8 cellular contexts compared by ENCODE assay signal in the genomic region with DNA sequence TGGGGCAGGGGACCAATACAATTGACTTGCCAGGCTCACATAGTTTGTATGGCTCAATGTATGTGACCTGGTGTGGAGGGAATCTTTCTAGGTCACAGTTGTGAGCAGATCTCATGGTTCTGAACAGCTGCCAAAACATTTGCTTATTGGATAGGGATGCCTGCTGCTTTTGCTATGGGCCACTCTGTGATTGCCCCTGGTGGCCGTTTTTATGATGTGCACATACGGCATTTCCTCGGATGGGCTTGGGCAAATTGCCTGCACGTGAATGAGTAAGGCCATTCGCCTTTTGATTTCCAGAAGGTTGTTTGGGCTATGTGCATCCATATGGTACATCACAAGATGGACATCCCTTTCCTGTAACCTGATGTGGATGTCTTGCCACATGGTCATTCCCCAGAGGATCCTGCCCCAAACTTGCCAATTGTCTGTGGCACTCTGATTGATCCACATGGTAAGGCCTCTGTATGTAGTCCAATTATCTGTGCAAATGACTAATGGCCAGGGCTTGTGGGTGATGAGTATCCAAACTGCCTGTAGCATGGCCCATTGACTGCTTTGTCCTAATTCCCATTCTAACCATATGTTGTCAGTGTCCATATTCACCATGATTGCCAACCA. TPM values are rescaled to one million over a fixed set of nuclear protein-coding genes. Genes with fewer than 3 reads are reported as not detected.
A peak's percentile ranks its signal among the peaks of the same experiment; 100 is the strongest.
DNase-seq lines count a peak whose midpoint lies in the region; ATAC-seq, FAIRE-seq and TF ChIP-seq lines count a peak whose summit lies in the region.

No MANE protein-coding gene starts in this region.

- H3K23me2 ChIP-seq in H1 (ENCODE audit: low read depth, low read length), result no peaks in the 10 kb centered on the region

- WGBS in H1 (ENCODE audit: extremely low coverage in 1 of 2, insufficient coverage in 1 of 2, insufficient read length in 1 of 2, insufficient replicate concordance in 2 of 2, low coverage in 1 of 2, low lambda C conversion rate in 2 of 2, missing lambda C conversion rate in 1 of 2), 2 experiments, result 62% methylated on average over 5 of the region's 5 CpGs; no CpG with 5 or more reads in 1 of the 2 experiments

- H2BK120ac ChIP-seq in H1 (replicated peaks; ENCODE audit: low read depth, low read length), result no peak overlapping the region

- no peak overlapping the region for H2BK12ac ChIP-seq in H1 (ENCODE audit: low read depth, low read length)

- H3K36me3 Mint-ChIP-seq in neural progenitor cell, result no peaks in the 10 kb centered on the region

- H3K27ac ChIP-seq in H1 (ENCODE audit: low read depth, low read length) (no peak overlapping the region), neural progenitor cell (no peak overlapping the region)

- no peak overlapping the region for H2AFZ ChIP-seq in H1 (ENCODE audit: low read length)
- no peak overlapping the region for H2AFZ ChIP-seq in neural progenitor cell (replicated peaks)

- no peak for TF ChIP-seq EP300 in H1 (IDR thresholded peaks at IDR 0.05; ENCODE audit: borderline replicate concordance in 1 of 2, low read depth in 2 of 2, low read length in 2 of 2)

- CTCF ChIA-PET in H1 (lab: Charles Lee; ENCODE audit: partially characterized antibody), result interaction anchor here (0.7 to 4.3 kb wide), 14 partner anchors 8 to 128 kb away, joined by 3 to 33 read pairs (median 6); partner anchors contain the start of gene SLC22A4

- H3F3A ChIP-seq in neural progenitor cell (ENCODE audit: low read depth), result no peaks in the 10 kb centered on the region

- no peak overlapping the region for H3K56ac ChIP-seq in H1 (replicated peaks; ENCODE audit: insufficient read length, low read depth, low read length)

- TF ChIP-seq CTCF in H1 (IDR thresholded peaks at IDR 0.05; ENCODE audit: control extremely low read depth in 1 of 3, insufficient read depth in 1 of 3, low read depth in 1 of 3, low read length in 3 of 3), result peak; percentile 48 to 76 (median 64)
- peak; percentile 61 for TF ChIP-seq CTCF in neural progenitor cell (IDR thresholded peaks at IDR 0.05)

- no peak overlapping the region for H3K9ac ChIP-seq in H1 (replicated peaks in 1 of 4; ENCODE audit: extremely low read depth in 1 of 4, low read depth in 3 of 4, low read length in 3 of 4)
- no peak overlapping the region for H3K9ac ChIP-seq in neural progenitor cell

- H4K8ac ChIP-seq in H1 (ENCODE audit: extremely low read depth, insufficient read depth, low read length), result no peak overlapping the region

- TF ChIP-seq RAD21 in H1 (IDR thresholded peaks at IDR 0.05 in 1 of 2, conservative IDR thresholded peaks at IDR 0.05 in 1 of 2; ENCODE audit: low read depth in 2 of 2, low read length in 2 of 2), result peak; percentile 40 to 52; a peak in 3 of 4 replicates

- H3K4me1 Mint-ChIP-seq in neural progenitor cell, result peaks cover 6% of the 10 kb centered on the region

- H4K20me1 ChIP-seq in H1 (replicated peaks in 1 of 2; ENCODE audit: control insufficient read depth in 1 of 2, insufficient read depth in 2 of 2, low read length in 2 of 2), result no peaks in the 10 kb centered on the region
- no peaks in the 10 kb centered on the region for H4K20me1 ChIP-seq in neural progenitor cell (ENCODE audit: low read depth)

- peaks cover 8% of the 10 kb centered on the region for H3K9me3 Mint-ChIP-seq in neural progenitor cell

- peak; percentile 61 for DNase-seq in G401 (ENCODE audit: low spot score)
- DNase-seq in NCI-H69 (lab: John Stamatoyannopoulos, UW), result peak; percentile 45
- peak in 1 of 2 experiments; percentile 59 for DNase-seq in H1 (ENCODE audit: low read depth in 1 of 2, low spot score in 2 of 2)
- DNase-seq in neural progenitor cell (ENCODE audit: low spot score), result no peak
- DNase-seq in activated gamma-delta T cell treated with Interleukin-2 at 50 U/mL for 16 hours, result no peak
- DNase-seq in T-helper 9 cell, result no peak
- no peak for DNase-seq in NCI-H1417 (lab: John Stamatoyannopoulos, UW)

- H3K14ac ChIP-seq in H1 (ENCODE audit: insufficient read length), result no peak overlapping the region

- no peak for FAIRE-seq in H1 (lab: Jason Lieb, UNC)

- ATAC-seq in GM21381 (IDR thresholded peaks at IDR 0.05; ENCODE audit: unreplicated experiment), result no peak

- POLR2A ChIA-PET in H1 (lab: Charles Lee; ENCODE audit: partially characterized antibody), result interaction anchor here (1.0 kb wide), 1 partner anchor 11 kb away, joined by 5 read pairs; the partner anchor contains the start of gene SLC22A4

- no peaks in the 10 kb centered on the region for H3K27me3 ChIP-seq in H1 (replicated peaks in 1 of 4; ENCODE audit: control insufficient read depth in 3 of 4, extremely low read depth in 1 of 4, insufficient read depth in 3 of 4, low read length in 3 of 4)
- H3K27me3 ChIP-seq in neural progenitor cell, result no peaks in the 10 kb centered on the region

- no peak overlapping the region for H3K18ac ChIP-seq in H1 (ENCODE audit: extremely low read depth, low read length)

- TF ChIP-seq POLR2A in H1 (IDR thresholded peaks at IDR 0.05; ENCODE audit: control extremely low read depth in 1 of 2, low read depth in 2 of 2, low read length in 2 of 2), result no peak

- no peak overlapping the region for H4K91ac ChIP-seq in H1 (replicated peaks; ENCODE audit: insufficient read length, low read length)

- peaks cover 4% of the 10 kb centered on the region for H3K27me3 Mint-ChIP-seq in neural progenitor cell (ENCODE audit: insufficient read depth, low read depth)

- H3K4ac ChIP-seq in H1 (replicated peaks; ENCODE audit: insufficient read length, low read depth, low read length), result no peak overlapping the region

- H3K79me2 ChIP-seq in H1 (ENCODE audit: control insufficient read depth in 1 of 2, insufficient read depth in 2 of 2, low read length in 2 of 2) (no peaks in the 10 kb centered on the region), neural progenitor cell (ENCODE audit: low read depth) (no peaks in the 10 kb centered on the region)

- no peak overlapping the region for H2BK15ac ChIP-seq in H1 (ENCODE audit: low read length)

- H3K4me3 Mint-ChIP-seq in neural progenitor cell, result no peak overlapping the region

- no peak overlapping the region for H2AK5ac ChIP-seq in H1 (ENCODE audit: low read depth, low read length)

- no peak overlapping the region for H3K27ac Mint-ChIP-seq in neural progenitor cell

- no peaks in the 10 kb centered on the region for H3K79me1 ChIP-seq in H1 (ENCODE audit: low read depth, low read length)

- H3K4me1 ChIP-seq in H1 (replicated peaks in 1 of 4; ENCODE audit: control insufficient read depth in 3 of 4, insufficient read depth in 4 of 4, low read length in 3 of 4) (peaks cover 0 to 2% (median under 1%) of the 10 kb centered on the region in 4 experiments; a peak in 2 of 7 replicates), neural progenitor cell (no peaks in the 10 kb centered on the region)

- no peak overlapping the region for H3K23ac ChIP-seq in H1 (ENCODE audit: insufficient read length)

- H3K4me2 ChIP-seq in H1 (ENCODE audit: insufficient read depth in 1 of 2, low read depth in 2 of 2, low read length in 2 of 2), result no peak overlapping the region
- H3K4me2 ChIP-seq in neural progenitor cell, result no peak overlapping the region

- no peak overlapping the region for H3K4me3 ChIP-seq in H1 (ENCODE audit: extremely low read depth in 1 of 4, insufficient read depth in 2 of 4, low read depth in 3 of 4, low read length in 4 of 4)
- H3K4me3 ChIP-seq in neural progenitor cell, result no peak overlapping the region

- no peak overlapping the region for H2BK5ac ChIP-seq in H1 (ENCODE audit: low read depth, low read length)

- H3K36me3 ChIP-seq in H1 (ENCODE audit: control insufficient read depth in 2 of 4, insufficient read depth in 4 of 4, low read length in 3 of 4) (no peaks in the 10 kb centered on the region), neural progenitor cell (no peaks in the 10 kb centered on the region)

- H4K5ac ChIP-seq in H1 (ENCODE audit: insufficient read length, low read depth, low read length), result no peak overlapping the region

- H3K9me3 ChIP-seq in H1 (ENCODE audit: insufficient read depth in 2 of 2, low read depth in 1 of 2, low read length in 1 of 2) (no peaks in the 10 kb centered on the region), neural progenitor cell (ENCODE audit: low read depth) (no peaks in the 10 kb centered on the region)

- no peak overlapping the region for H2BK20ac ChIP-seq in H1 (ENCODE audit: low read length)

- in situ Hi-C loops in G401 (cut with HindIII; ENCODE audit: low sequenced_read_pairs), result no loop called here

RNA-seq across cellular contexts. Expression of gene SLC22A4, which starts 10.7 kb away (rescaled TPM):
- total RNA-seq in G401 (2014; rRNA removed; shearing (Covaris generic)), result 0.31 TPM in 1 of 2 replicates, not detected in the other
- 0.54 and 0.60 TPM in 2 replicates for total RNA-seq in H1 (2021; fragmentation: NEBNext Ultra II Directional; extraction: Animal tissue kit (Norgen Biotek cat#: 25700))
- polyA plus RNA-seq in H1 (2011; rRNA removed), result 0.31 and 0.45 TPM in 2 replicates
- 0.30 TPM for polyA plus RNA-seq in H1 (2011; cell fraction: cytosol; rRNA removed)
- polyA plus RNA-seq in H1 (2011; cell fraction: nucleus; rRNA removed), result 0.44 TPM
- polyA plus RNA-seq in H1 (2012, experiment 1 of 2), result 0.17 to 0.24 TPM (median 0.19 TPM) in 3 of 4 replicates, not detected in the other
- polyA plus RNA-seq in H1 (2012, experiment 2 of 2), result not detected
- polyA plus RNA-seq in H1 (2013, experiment 1 of 2), result 0.08 TPM
- polyA plus RNA-seq in H1 (2013, experiment 2 of 2), result 0.13 TPM
- 0.37 and 0.38 TPM in 2 replicates for polyA minus RNA-seq in H1 (2011; rRNA and poly(A)+ RNA removed)
- 0.81 TPM for polyA minus RNA-seq in H1 (2011; cell fraction: cytosol; rRNA and poly(A)+ RNA removed)
- 1.00 TPM for polyA minus RNA-seq in H1 (2011; cell fraction: nucleus; rRNA and poly(A)+ RNA removed)
- total RNA-seq in neural progenitor cell (ENCODE audit: low replicate concordance), result 0.06 and 0.09 TPM in 2 replicates

RNA-seq across cellular contexts. Expression of gene PDLIM4, which starts 26.0 kb away (rescaled TPM):
- total RNA-seq in G401 (2014; rRNA removed; shearing (Covaris generic)), result not detected in 2 replicates
- total RNA-seq in H1 (2021; fragmentation: NEBNext Ultra II Directional; extraction: Animal tissue kit (Norgen Biotek cat#: 25700)), result 8.3 and 10.7 TPM in 2 replicates
- 29.1 and 37.7 TPM in 2 replicates for polyA plus RNA-seq in H1 (2011; rRNA removed)
- polyA plus RNA-seq in H1 (2011; cell fraction: cytosol; rRNA removed), result 21.9 TPM
- polyA plus RNA-seq in H1 (2011; cell fraction: nucleus; rRNA removed), result 23.0 TPM
- polyA plus RNA-seq in H1 (2012, experiment 1 of 2), result 7.5 to 15.1 TPM (median 12.4 TPM) in 4 replicates
- polyA plus RNA-seq in H1 (2012, experiment 2 of 2), result 4.6 TPM
- polyA plus RNA-seq in H1 (2013, experiment 1 of 2), result 7.5 TPM
- polyA plus RNA-seq in H1 (2013, experiment 2 of 2), result 7.0 TPM
- polyA minus RNA-seq in H1 (2011; rRNA and poly(A)+ RNA removed), result 6.6 and 9.8 TPM in 2 replicates
- 13.9 TPM for polyA minus RNA-seq in H1 (2011; cell fraction: cytosol; rRNA and poly(A)+ RNA removed)
- polyA minus RNA-seq in H1 (2011; cell fraction: nucleus; rRNA and poly(A)+ RNA removed), result 12.8 TPM
- total RNA-seq in neural progenitor cell (ENCODE audit: low replicate concordance), result 8.3 and 10.3 TPM in 2 replicates

RNA-seq across cellular contexts. Expression of gene P4HA2, which starts 55.9 kb away (rescaled TPM):
- 24.7 and 26.2 TPM in 2 replicates for total RNA-seq in G401 (2014; rRNA removed; shearing (Covaris generic))
- 7.4 and 8.2 TPM in 2 replicates for total RNA-seq in H1 (2021; fragmentation: NEBNext Ultra II Directional; extraction: Animal tissue kit (Norgen Biotek cat#: 25700))
- 8.9 and 9.3 TPM in 2 replicates for polyA plus RNA-seq in H1 (2011; rRNA removed)
- polyA plus RNA-seq in H1 (2011; cell fraction: cytosol; rRNA removed), result 11.6 TPM
- 13.6 TPM for polyA plus RNA-seq in H1 (2011; cell fraction: nucleus; rRNA removed)
- 8.6 to 11.1 TPM (median 10.7 TPM) in 4 replicates for polyA plus RNA-seq in H1 (2012, experiment 1 of 2)
- polyA plus RNA-seq in H1 (2012, experiment 2 of 2), result 4.2 TPM
- 9.8 TPM for polyA plus RNA-seq in H1 (2013, experiment 1 of 2)
- polyA plus RNA-seq in H1 (2013, experiment 2 of 2), result 9.3 TPM
- 14.1 and 18.4 TPM in 2 replicates for polyA minus RNA-seq in H1 (2011; rRNA and poly(A)+ RNA removed)
- polyA minus RNA-seq in H1 (2011; cell fraction: cytosol; rRNA and poly(A)+ RNA removed), result 5.3 TPM
- polyA minus RNA-seq in H1 (2011; cell fraction: nucleus; rRNA and poly(A)+ RNA removed), result 6.9 TPM
- total RNA-seq in neural progenitor cell (ENCODE audit: low replicate concordance), result 12.4 and 15.9 TPM in 2 replicates

Comparison
In these comparisons a context has a peak if more than half of its experiments do, and no peak if none do; other contexts are left out.
1. DNase-seq: peak in G401 (single experiment) and NCI-H69 (single experiment); none in neural progenitor cell (single experiment), activated gamma-delta T cell treated with Interleukin-2 at 50 U/mL for 16 hours (single experiment), T-helper 9 cell (single experiment) and NCI-H1417 (0 of 3).